ENCODE assay signal across 24 cellular contexts in genomic region chr16:84042308-84042878, GRCh38. TPM values are rescaled to one million over a fixed set of nuclear protein-coding genes. Genes with fewer than 3 reads are reported as not detected.
"Had no signal": no experiment of that assay in that cellular context is flagged by ENCODE, and none has a peak within 500 bp of the region (broad histone marks: within the 10 kb centered on the region; RNA-seq: fewer than 3 reads in every experiment).

Gene SLC38A8 (minus strand): TSS chr16:84042795. CDS start chr16:84042157, 638 bp downstream.

- H3K4me3 Mint-ChIP-seq: activated T-cell treated with anti-CD3 and anti-CD28 coated beads, Interleukin-2, amount 50 U/mL, for 72 hours; stimulated activated effector memory CD8-positive, alpha-beta T cell treated with anti-CD3 and anti-CD28 coated beads, Interleukin-12 subunit alpha, Interleukin-12 subunit beta, amount 100 ng/mL, for 72 hours had no signal

- H3K27me3 ChIP-seq: ascending aorta, pancreas, testis had no signal

- H3K9me3 ChIP-seq: ascending aorta, breast epithelium, left ventricle myocardium inferior, pancreas, sigmoid colon, testis had no signal

- H3K9me3 Mint-ChIP-seq: activated T-cell treated with anti-CD3 and anti-CD28 coated beads, Interleukin-2, amount 50 U/mL, for 72 hours; stimulated activated effector memory CD8-positive, alpha-beta T cell treated with anti-CD3 and anti-CD28 coated beads, Interleukin-12 subunit alpha, Interleukin-12 subunit beta, amount 100 ng/mL, for 72 hours had no signal

- H3K4me3 ChIP-seq: ascending aorta, breast epithelium, coronary artery, left ventricle myocardium inferior, pancreas, sigmoid colon, testis had no signal

- H3K36me3 ChIP-seq: ascending aorta, breast epithelium, left ventricle myocardium inferior, pancreas, sigmoid colon, WERI-Rb-1 had no signal

- DNase-seq: activated CD4-positive, alpha-beta T cell treated with anti-CD3 and anti-CD28 coated beads for 1 hour; activated CD8-positive, alpha-beta memory T cell treated with anti-CD3 and anti-CD28 coated beads for 24 hours; activated effector memory CD4-positive, alpha-beta T cell treated with anti-CD3 and anti-CD28 coated beads, Interleukin-2, amount 50 U/mL, for 16 hours; activated naive CD4-positive, alpha-beta T cell treated with anti-CD3 and anti-CD28 coated beads, Interleukin-2, amount 50 U/mL, for 16 hours; activated T-cell treated with anti-CD3 and anti-CD28 coated beads, Interleukin-2, amount 50 U/mL, for 72 hours; erythroblast; foreskin melanocyte; glutamatergic neuron; left ventricle myocardium inferior; mammary epithelial cell; sigmoid colon; stimulated activated CD4-positive, alpha-beta T cell treated with anti-CD3 and anti-CD28 coated beads, Interleukin-4, amount 100 ng/mL, for 24 hours; testis had no signal

- H3K4me1 Mint-ChIP-seq: stimulated activated effector memory CD8-positive, alpha-beta T cell treated with anti-CD3 and anti-CD28 coated beads, Interleukin-12 subunit alpha, Interleukin-12 subunit beta, amount 100 ng/mL, for 72 hours had no signal

- ATAC-seq: activated T-cell treated with anti-CD3 and anti-CD28 coated beads, Interleukin-2, amount 50 U/mL, for 72 hours; pancreas; stimulated activated effector memory CD8-positive, alpha-beta T cell treated with anti-CD3 and anti-CD28 coated beads, Interleukin-12 subunit alpha, Interleukin-12 subunit beta, amount 100 ng/mL, for 72 hours had no signal

- H3K27ac Mint-ChIP-seq: activated T-cell treated with anti-CD3 and anti-CD28 coated beads, Interleukin-2, amount 50 U/mL, for 72 hours; stimulated activated effector memory CD8-positive, alpha-beta T cell treated with anti-CD3 and anti-CD28 coated beads, Interleukin-12 subunit alpha, Interleukin-12 subunit beta, amount 100 ng/mL, for 72 hours had no signal

- H3K4me1 ChIP-seq: ascending aorta, breast epithelium, pancreas, sigmoid colon, testis had no signal

- H3K36me3 Mint-ChIP-seq: stimulated activated effector memory CD8-positive, alpha-beta T cell treated with anti-CD3 and anti-CD28 coated beads, Interleukin-12 subunit alpha, Interleukin-12 subunit beta, amount 100 ng/mL, for 72 hours had no signal

- H3K27ac ChIP-seq: ascending aorta, breast epithelium, coronary artery, left ventricle myocardium inferior, pancreas, sigmoid colon, testis, WERI-Rb-1 had no signal

RNA-seq across cellular contexts. Expression of gene SLC38A8, which starts in this region (rescaled TPM):
- total RNA-seq: activated T-cell treated with anti-CD3 and anti-CD28 coated beads, Interleukin-2, amount 50 U/mL, for 72 hours; ascending aorta; breast epithelium; kidney; left ventricle myocardium inferior; mammary epithelial cell; myocyte; sigmoid colon; T-helper 2 cell treated with Interferon-gamma antibody and Interleukin-4, amounts not matched to agents 100 ng/mL and 5 ng/mL, for 36 hours; ureter had no signal
- polyA plus RNA-seq: mammary epithelial cell, neural cell, sigmoid colon had no signal
